14 cellular contexts compared by ENCODE assay signal in the genomic region with DNA sequence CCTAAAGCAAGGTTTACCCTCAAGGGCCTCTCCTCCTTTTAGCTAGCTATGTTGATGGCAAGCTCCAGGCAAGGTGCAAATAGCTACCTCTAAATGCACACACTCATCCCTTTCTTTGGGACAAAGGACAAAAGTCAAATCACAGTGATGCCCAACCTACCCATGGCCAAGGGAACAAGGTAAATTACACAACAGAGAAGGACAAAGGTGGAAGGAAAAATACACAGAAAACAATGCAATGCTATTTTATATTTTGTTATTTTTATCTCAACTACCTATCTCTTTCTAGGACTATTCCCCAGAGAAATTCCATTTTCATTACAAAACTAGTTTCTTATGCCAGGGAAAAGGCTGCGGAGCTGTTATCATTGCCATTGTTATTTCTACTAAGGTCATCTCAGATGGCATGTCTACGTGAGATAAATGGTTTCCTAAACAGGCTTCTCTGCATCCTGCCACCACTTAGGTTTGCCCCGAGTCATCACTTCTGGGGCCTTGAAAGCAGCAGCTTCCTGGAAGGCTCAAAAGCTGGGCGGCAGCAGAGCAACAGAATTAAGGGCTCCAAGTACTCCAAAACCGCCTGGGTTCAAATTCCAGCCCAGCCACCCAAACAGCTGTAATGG. TPM values are rescaled to one million over a fixed set of nuclear protein-coding genes. Genes with fewer than 3 reads are reported as not detected.
DNase-seq lines count a peak whose midpoint lies in the region; ATAC-seq, FAIRE-seq and TF ChIP-seq lines count a peak whose summit lies in the region.
"Had no signal": no experiment of that assay in that cellular context is flagged by ENCODE, and none has a peak within 500 bp of the region (broad histone marks: within the 10 kb centered on the region; RNA-seq: fewer than 3 reads in every experiment).

No MANE protein-coding gene starts in this region.

- H3K23me2 ChIP-seq in H1 (ENCODE audit: low read depth, low read length) = no peaks in the 10 kb centered on the region

- H2BK120ac ChIP-seq in H1 (replicated peaks; ENCODE audit: low read depth, low read length) = no peak overlapping the region

- no peaks in the 10 kb centered on the region for H3K36me3 ChIP-seq in H1 (ENCODE audit: control insufficient read depth in 2 of 4, insufficient read depth in 4 of 4, low read length in 3 of 4)
- H3K36me3 ChIP-seq: SJCRH30 had no signal

- no peak for ATAC-seq in stimulated activated naive B cell treated with anti-CD40 and anti-IgM and Interleukin-4, amounts not matched to agents 10 μg/mL and 1 μg/mL and 100 μg/mL, for 72 hours (replicated peaks)
- no peak for ATAC-seq in GM19395 (IDR thresholded peaks at IDR 0.05; ENCODE audit: unreplicated experiment)

- 75% methylated on average over 5 of the region's 5 CpGs; no CpG with 5 or more reads in 1 of the 2 experiments for WGBS in H1 (ENCODE audit: extremely low coverage in 1 of 2, insufficient coverage in 1 of 2, insufficient read length in 1 of 2, insufficient replicate concordance in 2 of 2, low coverage in 1 of 2, low lambda C conversion rate in 2 of 2, missing lambda C conversion rate in 1 of 2), 2 experiments

- no peaks in the 10 kb centered on the region for H3K27me3 ChIP-seq in H1 (replicated peaks in 1 of 4; ENCODE audit: control insufficient read depth in 3 of 4, extremely low read depth in 1 of 4, insufficient read depth in 3 of 4, low read length in 3 of 4)
- H3K27me3 ChIP-seq: SJCRH30 had no signal

- H2BK5ac ChIP-seq in H1 (ENCODE audit: low read depth, low read length) = no peak overlapping the region

- H3K27ac ChIP-seq in H1 (ENCODE audit: low read depth, low read length) = no peak overlapping the region
- H3K27ac ChIP-seq: epithelial cell of prostate, SJCRH30 had no signal

- POLR2A ChIA-PET in H1 (lab: Charles Lee; ENCODE audit: partially characterized antibody) (no interaction called here), GM10248 (lab: Yijun Ruan, JAX) (no interaction called here)

- no peak overlapping the region for H3K4ac ChIP-seq in H1 (replicated peaks; ENCODE audit: insufficient read length, low read depth, low read length)

- no peaks in the 10 kb centered on the region for H3K9me3 ChIP-seq in H1 (ENCODE audit: insufficient read depth in 2 of 2, low read depth in 1 of 2, low read length in 1 of 2)
- H3K9me3 ChIP-seq: SJCRH30 had no signal

- no peaks in the 10 kb centered on the region for H3K79me2 ChIP-seq in H1 (ENCODE audit: control insufficient read depth in 1 of 2, insufficient read depth in 2 of 2, low read length in 2 of 2)

- H3K27ac Mint-ChIP-seq in activated CD4-positive, alpha-beta T cell treated with anti-CD3 and anti-CD28 coated beads, Interleukin-2, amount 10 ng/mL, durations not matched to agents 24 days and 14 days = peak overlapping the region; percentile 98
- H3K27ac Mint-ChIP-seq in stimulated activated naive B cell treated with anti-CD40 and anti-IgM and Interleukin-4, amounts not matched to agents 10 μg/mL and 1 μg/mL and 100 μg/mL, for 72 hours = peak overlapping the region; percentile 96

- no peak for TF ChIP-seq CTCF in H1 (IDR thresholded peaks at IDR 0.05; ENCODE audit: control extremely low read depth in 1 of 3, insufficient read depth in 1 of 3, low read depth in 1 of 3, low read length in 3 of 3)
- no peak for TF ChIP-seq CTCF in GM10248 (IDR thresholded peaks at IDR 0.05; ENCODE audit: control extremely low read depth, extremely low read depth, low read depth, missing control alignments)

- no peak overlapping the region for H3K9ac ChIP-seq in H1 (replicated peaks in 1 of 4; ENCODE audit: extremely low read depth in 1 of 4, low read depth in 3 of 4, low read length in 3 of 4)

- H3K4me3 Mint-ChIP-seq in activated CD4-positive, alpha-beta T cell treated with anti-CD3 and anti-CD28 coated beads, Interleukin-2, amount 10 ng/mL, durations not matched to agents 24 days and 14 days = peak overlapping the region; percentile 81
- H3K4me3 Mint-ChIP-seq in stimulated activated naive B cell treated with anti-CD40 and anti-IgM and Interleukin-4, amounts not matched to agents 10 μg/mL and 1 μg/mL and 100 μg/mL, for 72 hours = peak overlapping the region in 1 of 2 donors; percentile 18

- CTCF ChIA-PET in H1 (lab: Charles Lee; ENCODE audit: partially characterized antibody) (interaction anchor here (0.6 to 2.2 kb wide), 10 partner anchors 8 to 470 kb away, joined by 3 to 9 read pairs (median 3); no protein-coding TSS in a partner anchor), GM10248 (lab: Yijun Ruan, JAX) (interaction anchor here (0.7 to 2.2 kb wide), 5 partner anchors 10 to 143 kb away, joined by 3 to 10 read pairs (median 3); no protein-coding TSS in a partner anchor)

- TF ChIP-seq POLR2A in H1 (IDR thresholded peaks at IDR 0.05; ENCODE audit: control extremely low read depth in 1 of 2, low read depth in 2 of 2, low read length in 2 of 2) = no peak

- H3K79me1 ChIP-seq in H1 (ENCODE audit: low read depth, low read length) = no peaks in the 10 kb centered on the region

- peak overlapping the region; percentile 6; the same call in 1 of the 2 replicates for H2BK12ac ChIP-seq in H1 (ENCODE audit: low read depth, low read length)

- intact Hi-C loops in activated CD4-positive, alpha-beta T cell treated with anti-CD3 and anti-CD28 coated beads, Interleukin-2, amount 10 ng/mL, durations not matched to agents 24 days and 14 days (cut with micrococcal nuclease) = no loop called here

- no peaks in the 10 kb centered on the region for H3K9me3 Mint-ChIP-seq in activated CD4-positive, alpha-beta T cell treated with anti-CD3 and anti-CD28 coated beads, Interleukin-2, amount 10 ng/mL, durations not matched to agents 24 days and 14 days
- peaks cover 0 to 5% of the 10 kb centered on the region in 2 donors for H3K9me3 Mint-ChIP-seq in stimulated activated naive B cell treated with anti-CD40 and anti-IgM and Interleukin-4, amounts not matched to agents 10 μg/mL and 1 μg/mL and 100 μg/mL, for 72 hours

- TF ChIP-seq RAD21 in H1 (IDR thresholded peaks at IDR 0.05 in 1 of 2, conservative IDR thresholded peaks at IDR 0.05 in 1 of 2; ENCODE audit: low read depth in 2 of 2, low read length in 2 of 2) = no peak

- DNase-seq in activated T-cell treated with anti-CD3 and anti-CD28 coated beads, Interleukin-2, amount 50 U/mL, for 1 hour = peak; percentile 41
- DNase-seq in activated T-cell treated with anti-CD3 and anti-CD28 coated beads for 4 hours (no peak), H1 (ENCODE audit: low read depth in 1 of 2, low spot score in 2 of 2) (no peak), NCI-H2196 (lab: John Stamatoyannopoulos, UW; ENCODE audit: unreplicated experiment) (no peak), GM10248 (ENCODE audit: extremely low spot score) (no peak)
- DNase-seq in activated CD4-positive, alpha-beta T cell treated with anti-CD3 and anti-CD28 coated beads, Interleukin-2, amount 10 ng/mL, durations not matched to agents 24 days and 14 days = peak; percentile 83
- no peak for DNase-seq in stimulated activated naive B cell treated with anti-CD40 and anti-IgM and Interleukin-4, amounts not matched to agents 10 μg/mL and 1 μg/mL and 100 μg/mL, for 72 hours
- DNase-seq: EL, NCI-H1417, NCI-H82, SJCRH30 had no signal

- no peak overlapping the region for H2BK15ac ChIP-seq in H1 (ENCODE audit: low read length)

- FAIRE-seq in H1 (lab: Jason Lieb, UNC) = no peak

- H3K18ac ChIP-seq in H1 (ENCODE audit: extremely low read depth, low read length) = no peak overlapping the region

- peaks cover 76% of the 10 kb centered on the region for H3K4me1 Mint-ChIP-seq in activated CD4-positive, alpha-beta T cell treated with anti-CD3 and anti-CD28 coated beads, Interleukin-2, amount 10 ng/mL, durations not matched to agents 24 days and 14 days
- peaks cover 62 to 82% of the 10 kb centered on the region in 2 donors for H3K4me1 Mint-ChIP-seq in stimulated activated naive B cell treated with anti-CD40 and anti-IgM and Interleukin-4, amounts not matched to agents 10 μg/mL and 1 μg/mL and 100 μg/mL, for 72 hours

- H3K23ac ChIP-seq in H1 (ENCODE audit: insufficient read length) = no peak overlapping the region

- H3K27me3 Mint-ChIP-seq in activated CD4-positive, alpha-beta T cell treated with anti-CD3 and anti-CD28 coated beads, Interleukin-2, amount 10 ng/mL, durations not matched to agents 24 days and 14 days = no peaks in the 10 kb centered on the region
- H3K27me3 Mint-ChIP-seq in stimulated activated naive B cell treated with anti-CD40 and anti-IgM and Interleukin-4, amounts not matched to agents 10 μg/mL and 1 μg/mL and 100 μg/mL, for 72 hours = no peaks in the 10 kb centered on the region

- H2AK5ac ChIP-seq in H1 (ENCODE audit: low read depth, low read length) = no peak overlapping the region

- H4K20me1 ChIP-seq in H1 (replicated peaks in 1 of 2; ENCODE audit: control insufficient read depth in 1 of 2, insufficient read depth in 2 of 2, low read length in 2 of 2) = no peaks in the 10 kb centered on the region

- no peak overlapping the region for H3K4me3 ChIP-seq in H1 (ENCODE audit: extremely low read depth in 1 of 4, insufficient read depth in 2 of 4, low read depth in 3 of 4, low read length in 4 of 4)
- H3K4me3 ChIP-seq: SJCRH30, smooth muscle cell had no signal

- no peak overlapping the region for H2AFZ ChIP-seq in H1 (ENCODE audit: low read length)

- H3K14ac ChIP-seq in H1 (ENCODE audit: insufficient read length) = no peak overlapping the region

- H4K8ac ChIP-seq in H1 (ENCODE audit: extremely low read depth, insufficient read depth, low read length) = no peak overlapping the region

- H3K4me1 ChIP-seq in H1 (replicated peaks in 1 of 4; ENCODE audit: control insufficient read depth in 3 of 4, insufficient read depth in 4 of 4, low read length in 3 of 4) = peaks cover 4 to 6% (median 5%) of the 10 kb centered on the region in 4 experiments; a peak in 4 of 7 replicates
- H3K4me1 ChIP-seq: SJCRH30 had no signal

- peaks cover 69% of the 10 kb centered on the region for H3K36me3 Mint-ChIP-seq in activated CD4-positive, alpha-beta T cell treated with anti-CD3 and anti-CD28 coated beads, Interleukin-2, amount 10 ng/mL, durations not matched to agents 24 days and 14 days (ENCODE audit: low read depth)
- H3K36me3 Mint-ChIP-seq in stimulated activated naive B cell treated with anti-CD40 and anti-IgM and Interleukin-4, amounts not matched to agents 10 μg/mL and 1 μg/mL and 100 μg/mL, for 72 hours = peaks cover 62 to 69% of the 10 kb centered on the region in 2 donors

- no peak overlapping the region for H4K5ac ChIP-seq in H1 (ENCODE audit: insufficient read length, low read depth, low read length)

- H2BK20ac ChIP-seq in H1 (ENCODE audit: low read length) = peak overlapping the region; percentile 2; the same call in 1 of the 2 replicates

- no peak overlapping the region for H4K91ac ChIP-seq in H1 (replicated peaks; ENCODE audit: insufficient read length, low read length)

- H3K56ac ChIP-seq in H1 (replicated peaks; ENCODE audit: insufficient read length, low read depth, low read length) = no peak overlapping the region

- no peak overlapping the region; a peak in 1 of 4 replicates for H3K4me2 ChIP-seq in H1 (ENCODE audit: insufficient read depth in 1 of 2, low read depth in 2 of 2, low read length in 2 of 2)
- H3K4me2 ChIP-seq: smooth muscle cell had no signal

- TF ChIP-seq EP300 in H1 (IDR thresholded peaks at IDR 0.05; ENCODE audit: borderline replicate concordance in 1 of 2, low read depth in 2 of 2, low read length in 2 of 2) = no peak

RNA-seq across cellular contexts. Expression of gene BCL2, which starts 21.1 kb away (rescaled TPM):
- total RNA-seq in activated CD4-positive, alpha-beta T cell treated with anti-CD3 and anti-CD28 coated beads, Interleukin-2, amount 10 ng/mL, durations not matched to agents 24 days and 14 days = 80.5 and 81.3 TPM in 2 replicates
- 4.3 and 4.5 TPM in 2 replicates for total RNA-seq in H1 (2021; fragmentation: NEBNext Ultra II Directional; extraction: Animal tissue kit (Norgen Biotek cat#: 25700))
- 0.59 and 0.75 TPM in 2 replicates for polyA plus RNA-seq in H1 (2011; rRNA removed)
- polyA plus RNA-seq in H1 (2011; cell fraction: cytosol; rRNA removed) = 0.81 TPM
- polyA plus RNA-seq in H1 (2011; cell fraction: nucleus; rRNA removed) = 1.2 TPM
- 1.1 to 2.8 TPM (median 1.3 TPM) in 4 replicates for polyA plus RNA-seq in H1 (2012, experiment 1 of 2)
- polyA plus RNA-seq in H1 (2012, experiment 2 of 2) = 0.35 TPM
- 1.1 TPM for polyA plus RNA-seq in H1 (2013, experiment 1 of 2)
- polyA plus RNA-seq in H1 (2013, experiment 2 of 2) = 1.0 TPM
- 2.0 and 2.7 TPM in 2 replicates for polyA minus RNA-seq in H1 (2011; rRNA and poly(A)+ RNA removed)
- polyA minus RNA-seq in H1 (2011; cell fraction: cytosol; rRNA and poly(A)+ RNA removed) = 1.5 TPM
- polyA minus RNA-seq in H1 (2011; cell fraction: nucleus; rRNA and poly(A)+ RNA removed) = 5.0 TPM
- polyA plus RNA-seq: smooth muscle cell had no signal

Comparison
In these comparisons a context has a peak if more than half of its experiments do, and no peak if none do; other contexts are left out.
1. DNase-seq: peak in activated T-cell treated with anti-CD3 and anti-CD28 coated beads, Interleukin-2, amount 50 U/mL, for 1 hour (single experiment) and activated CD4-positive, alpha-beta T cell treated with anti-CD3 and anti-CD28 coated beads, Interleukin-2, amount 10 ng/mL, durations not matched to agents 24 days and 14 days (single experiment); none in activated T-cell treated with anti-CD3 and anti-CD28 coated beads for 4 hours (single experiment), H1 (0 of 2), stimulated activated naive B cell treated with anti-CD40 and anti-IgM and Interleukin-4, amounts not matched to agents 10 μg/mL and 1 μg/mL and 100 μg/mL, for 72 hours (single experiment), NCI-H2196 (single experiment) and GM10248 (single experiment).
2. RNA of gene BCL2, which starts 21.1 kb away (total RNA-seq): 80.5 to 81.3 TPM in activated CD4-positive, alpha-beta T cell treated with anti-CD3 and anti-CD28 coated beads, Interleukin-2, amount 10 ng/mL, durations not matched to agents 24 days and 14 days; 4.3 to 4.5 TPM in H1; every median in the first group is over 10 times any median in the second.